25 cellular contexts compared by ENCODE assay signal in the genomic region with DNA sequence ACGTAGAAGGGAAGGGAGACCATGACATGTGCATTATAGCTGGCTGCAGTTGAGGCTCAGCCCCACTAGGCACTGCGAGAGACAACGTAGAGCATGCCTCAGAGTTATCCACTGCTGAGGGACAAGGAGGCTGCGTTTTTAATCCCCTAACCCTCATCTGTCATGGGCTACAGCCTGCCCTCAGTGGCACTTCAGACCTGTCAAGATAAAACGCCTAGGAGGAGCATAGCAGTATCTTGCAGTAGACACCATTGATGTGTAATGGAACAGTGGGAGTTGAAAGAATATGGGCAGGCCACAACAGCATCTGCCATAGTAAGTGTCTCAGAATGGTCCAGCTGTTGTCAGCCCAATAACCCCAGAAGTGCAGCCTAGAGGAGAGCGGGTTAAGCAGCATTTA.
"Had no signal": no experiment of that assay in that cellular context is flagged by ENCODE, and none has a peak within 500 bp of the region (broad histone marks: within the 10 kb centered on the region; RNA-seq: fewer than 3 reads in every experiment).

No MANE protein-coding gene starts in this region.

- H3K27ac Mint-ChIP-seq: immature natural killer cell, naive B cell, natural killer cell, nephron progenitor cell, neural progenitor cell, progenitor cell of endocrine pancreas had no signal

- H3K9ac ChIP-seq: neural progenitor cell had no signal

- DNase-seq: hypothalamus; immature natural killer cell; lower lobe of right lung; mammary epithelial cell; naive B cell; natural killer cell; nephron progenitor cell; ovary; stimulated activated CD4-positive, alpha-beta T cell treated with anti-CD3 and anti-CD28 coated beads, Interleukin-12 subunit alpha, Interleukin-12 subunit beta, amount 100 ng/mL, for 4 hours; stimulated activated CD4-positive, alpha-beta T cell treated with anti-CD3 and anti-CD28 coated beads, Interleukin-15, amount 100 ng/mL, for 24 hours; stimulated activated CD4-positive, alpha-beta T cell treated with anti-CD3 and anti-CD28 coated beads, Interleukin-2, amount 100 ng/mL, for 24 hours; stimulated activated CD4-positive, alpha-beta T cell treated with anti-CD3 and anti-CD28 coated beads, Interleukin-4, amount 100 ng/mL, for 1 hour; stimulated activated naive B cell treated with anti-CD40 and anti-IgM and Interleukin-4, amounts not matched to agents 10 μg/mL and 1 μg/mL and 100 μg/mL, for 72 hours; stimulated activated naive CD8-positive, alpha-beta T cell treated with anti-CD3 and anti-CD28 coated beads, Interleukin-15, Interleukin-2, amounts not matched to agents 100 U/mL and 50 U/mL, for 24 hours; stomach; testis; thyroid gland; transverse colon; upper lobe of left lung had no signal

- H3K27ac ChIP-seq: lower lobe of right lung, neural progenitor cell, ovary, right atrium auricular region, stomach, testis, thyroid gland, transverse colon, upper lobe of left lung, vagina had no signal

- H3K4me3 Mint-ChIP-seq: immature natural killer cell; naive B cell; natural killer cell; nephron progenitor cell; neural progenitor cell; stimulated activated naive B cell treated with anti-CD40 and anti-IgM and Interleukin-4, amounts not matched to agents 10 μg/mL and 1 μg/mL and 100 μg/mL, for 72 hours had no signal

- ATAC-seq: natural killer cell; sciatic nerve; stimulated activated naive B cell treated with anti-CD40 and anti-IgM and Interleukin-4, amounts not matched to agents 10 μg/mL and 1 μg/mL and 100 μg/mL, for 72 hours; stimulated activated naive CD8-positive, alpha-beta T cell treated with anti-CD3 and anti-CD28 coated beads, Interleukin-15, Interleukin-2, amounts not matched to agents 100 U/mL and 50 U/mL, for 24 hours had no signal

- H3K36me3 Mint-ChIP-seq: immature natural killer cell; naive B cell; natural killer cell; neural progenitor cell; stimulated activated naive B cell treated with anti-CD40 and anti-IgM and Interleukin-4, amounts not matched to agents 10 μg/mL and 1 μg/mL and 100 μg/mL, for 72 hours had no signal

- H3K4me1 Mint-ChIP-seq: immature natural killer cell; naive B cell; natural killer cell; stimulated activated naive B cell treated with anti-CD40 and anti-IgM and Interleukin-4, amounts not matched to agents 10 μg/mL and 1 μg/mL and 100 μg/mL, for 72 hours had no signal

- H3K36me3 ChIP-seq: lower lobe of right lung, neural progenitor cell, ovary, right atrium auricular region, stomach, thyroid gland, transverse colon, upper lobe of left lung, vagina had no signal

- H2AFZ ChIP-seq: neural progenitor cell had no signal

- H3K9me3 ChIP-seq: lower lobe of right lung, ovary, right atrium auricular region, stomach, testis, thyroid gland, transverse colon, upper lobe of left lung, vagina had no signal

- H3K9me3 Mint-ChIP-seq: nephron progenitor cell, neural progenitor cell had no signal

- H3K27me3 ChIP-seq: neural progenitor cell, ovary, right atrium auricular region, stomach, testis, thyroid gland, transverse colon, upper lobe of left lung, vagina had no signal

- H3K4me2 ChIP-seq: neural progenitor cell had no signal

- H3K4me3 ChIP-seq: lower lobe of right lung, neural progenitor cell, ovary, right atrium auricular region, skin epidermis, stomach, testis, thyroid gland, transverse colon, upper lobe of left lung, vagina had no signal

- H3K4me1 ChIP-seq: neural progenitor cell, testis, thyroid gland, transverse colon, upper lobe of left lung, vagina had no signal

- H3K27me3 Mint-ChIP-seq: naive B cell; stimulated activated naive B cell treated with anti-CD40 and anti-IgM and Interleukin-4, amounts not matched to agents 10 μg/mL and 1 μg/mL and 100 μg/mL, for 72 hours had no signal
